In genomic region chr3:101146946-101147345, GRCh38 we compare ENCODE assay signal across 1 cellular context.
A peak's percentile ranks its signal among the peaks of the same experiment; 100 is the strongest.
TF ChIP-seq lines count a peak whose summit lies in the region.

No MANE protein-coding gene starts in this region.

TF ChIP-seq in K562, 482 proteins besides CTCF, POLR2A, EP300 and RAD21 (continued from another document and continues in another):
- TF ChIP-seq PTRF (tag; IDR thresholded peaks at IDR 0.05) (no peak), COPS2 (conservative IDR thresholded peaks at IDR 0.05) (no peak), ARID4B (CRISPR knock-in tag; IDR thresholded peaks at IDR 0.05) (no peak), ZNF589 (CRISPR knock-in tag; IDR thresholded peaks at IDR 0.05; ENCODE audit: low read depth) (0 out of 2 replicates have a peak, but pooled peaks have one; percentile 0), SAFB2 (IDR thresholded peaks at IDR 0.05; ENCODE audit: borderline replicate concordance, low read depth, low read length, severe bottlenecking) (no peak), SAFB (IDR thresholded peaks at IDR 0.05; ENCODE audit: borderline replicate concordance, low read depth, low read length) (no peak), SMARCA4 (IDR thresholded peaks at IDR 0.05) (peak; percentile 52; the same call in 1 of the 2 replicates), PRDM10 (IDR thresholded peaks at IDR 0.05; ENCODE audit: partially characterized antibody) (peak; percentile 30), SIN3A (IDR thresholded peaks at IDR 0.05; ENCODE audit: borderline replicate concordance in 2 of 2, control insufficient read depth in 1 of 2, low read depth in 2 of 2, low read length in 2 of 2) (no peak), ZFP36 (IDR thresholded peaks at IDR 0.05; ENCODE audit: low read depth, low read length, partially characterized antibody) (peak; percentile 32), TRIM25 (IDR thresholded peaks at IDR 0.05; ENCODE audit: borderline replicate concordance) (no peak), TRIM24 (IDR thresholded peaks at IDR 0.05) (peak; percentile 73 to 83; a peak in 2 of 4 replicates), IRF9 (tag; IDR thresholded peaks at IDR 0.05) (peak; percentile 70), E2F1 (CRISPR knock-in tag; IDR thresholded peaks at IDR 0.05) (no peak), ZNF609 (CRISPR knock-in tag; IDR thresholded peaks at IDR 0.05; ENCODE audit: borderline replicate concordance) (no peak), SUPT5H (IDR thresholded peaks at IDR 0.05) (no peak), DPF2 (IDR thresholded peaks at IDR 0.05) (peak; percentile 36; the same call in 1 of the 2 replicates), TBL1XR1 (IDR thresholded peaks at IDR 0.05; ENCODE audit: low read length in 2 of 2) (no peak), CHD7 (IDR thresholded peaks at IDR 0.05; ENCODE audit: low read depth, low read length) (no peak), SNIP1 (IDR thresholded peaks at IDR 0.05; ENCODE audit: low read depth) (no peak)
